Comparison of ENCODE assay signal across 11 cellular contexts in genomic region chr6:10418862-10419748, GRCh38. TPM values are rescaled to one million over a fixed set of nuclear protein-coding genes. Genes with fewer than 3 reads are reported as not detected.
DNase-seq lines count a peak whose midpoint lies in the region; FAIRE-seq and TF ChIP-seq lines count a peak whose summit lies in the region.
"Had no signal": no experiment of that assay in that cellular context is flagged by ENCODE, and none has a peak within 500 bp of the region (broad histone marks: within the 10 kb centered on the region; RNA-seq: fewer than 3 reads in every experiment).

No MANE protein-coding gene starts in this region.

- TF ChIP-seq CTCF in H9 (conservative IDR thresholded peaks at IDR 0.05), result no peak
- no peak for TF ChIP-seq CTCF in right atrium auricular region (IDR thresholded peaks at IDR 0.05)

- H3K9me3 ChIP-seq in BLaER1 (peaks cover 7% of the 10 kb centered on the region; the same call in 1 of the 2 replicates), H9 (ENCODE audit: control insufficient read depth, low read depth, low read length) (no peaks in the 10 kb centered on the region), right atrium auricular region (no peaks in the 10 kb centered on the region)

- no peak overlapping the region for H2BK120ac ChIP-seq in H9 (ENCODE audit: low read depth, low read length, poor library complexity, severe bottlenecking)

- H3K9me3 Mint-ChIP-seq in H9, result peaks cover 8 to 9% of the 10 kb centered on the region in 2 experiments

- no peak overlapping the region for H2AFZ ChIP-seq in H9 (ENCODE audit: low read length)

- H4K91ac ChIP-seq in H9 (ENCODE audit: insufficient read length, low read depth, low read length), result no peak overlapping the region

- H3K9ac ChIP-seq in BLaER1 (no peak overlapping the region), H9 (ENCODE audit: extremely low read depth, insufficient read length, low read length) (no peak overlapping the region)

- H3K4me1 ChIP-seq in BLaER1 (peaks cover 32% of the 10 kb centered on the region), H9 (ENCODE audit: insufficient read depth, low read length) (peaks cover 3% of the 10 kb centered on the region; the same call in 1 of the 2 replicates), right atrium auricular region (peaks cover 0 to 24% of the 10 kb centered on the region in 2 donors)

- H2BK12ac ChIP-seq in H9 (ENCODE audit: insufficient read length, low read depth, low read length), result no peak overlapping the region

- no peak overlapping the region for H3K23ac ChIP-seq in H9 (ENCODE audit: insufficient read length, low read depth, low read length)

- H3K79me1 ChIP-seq in H9 (ENCODE audit: insufficient read depth, low read depth, low read length, poor library complexity, severe bottlenecking), result no peaks in the 10 kb centered on the region

- H2AK5ac ChIP-seq in H9 (ENCODE audit: insufficient read length, low read length), result no peak overlapping the region

- no peak overlapping the region for H2BK20ac ChIP-seq in H9 (ENCODE audit: low read depth, low read length, poor library complexity, severe bottlenecking)

- peaks cover 8% of the 10 kb centered on the region for H3K23me2 ChIP-seq in H9 (ENCODE audit: insufficient read length, low read depth, low read length, poor library complexity, severe bottlenecking)

- no peak overlapping the region for H3K14ac ChIP-seq in H9 (ENCODE audit: insufficient read depth, low read length)

- H3T11ph ChIP-seq in H9 (ENCODE audit: low read length), result no peak overlapping the region

- H4K5ac ChIP-seq in H9 (ENCODE audit: insufficient read length, low read depth, low read length), result no peak overlapping the region

- H3K4me2 ChIP-seq in BLaER1, result peak overlapping the region; percentile 47
- H3K4me2 ChIP-seq in H9 (ENCODE audit: insufficient read depth, insufficient read length, low read length), result peak overlapping the region; percentile 17

- no peaks in the 10 kb centered on the region for H3K79me2 ChIP-seq in H9 (ENCODE audit: insufficient read depth, low read length)

- H2BK15ac ChIP-seq in H9 (ENCODE audit: low read depth, low read length), result no peak overlapping the region

- H2BK5ac ChIP-seq in H9 (ENCODE audit: insufficient read length, low read length), result no peak overlapping the region

- H3K4me3 ChIP-seq in BLaER1 (peak overlapping the region; percentile 43), right atrium auricular region (no peak overlapping the region)

- H3K36me3 ChIP-seq in BLaER1 (no peaks in the 10 kb centered on the region), right atrium auricular region (no peaks in the 10 kb centered on the region)

- no peak overlapping the region for H3K4ac ChIP-seq in H9 (ENCODE audit: low read depth, low read length)

- peaks cover 100% of the 10 kb centered on the region for H3K27me3 ChIP-seq in BLaER1
- H3K27me3 ChIP-seq in H9 (ENCODE audit: insufficient read depth, low read length), result peaks cover 91% of the 10 kb centered on the region
- peaks cover 54 to 74% of the 10 kb centered on the region in 2 donors for H3K27me3 ChIP-seq in right atrium auricular region

- H3K18ac ChIP-seq in H9 (ENCODE audit: insufficient read length, low read depth, low read length), result no peak overlapping the region

- H3K27ac ChIP-seq in BLaER1 (no peak overlapping the region), H9 (ENCODE audit: insufficient read length, low read depth, low read length) (no peak overlapping the region), right atrium auricular region (no peak overlapping the region)

- peaks cover 46 to 82% of the 10 kb centered on the region in 2 experiments for H3K4me1 Mint-ChIP-seq in H9

- no peak overlapping the region for H3K56ac ChIP-seq in H9 (ENCODE audit: insufficient read length, low read depth, low read length)

- no peaks in the 10 kb centered on the region; a peak in 1 of 7 replicates for H3K36me3 Mint-ChIP-seq in H9 (ENCODE audit: insufficient read depth in 1 of 3, low read depth in 3 of 3)

- no peak overlapping the region for H4K8ac ChIP-seq in H9 (replicated peaks; ENCODE audit: insufficient read length, low read depth, low read length)

- peaks cover 100% of the 10 kb centered on the region for H3K27me3 Mint-ChIP-seq in H9 (ENCODE audit: low read depth)

- DNase-seq in H9 (peak; percentile 93), SW480 (ENCODE audit: low spot score) (peak; percentile 62), islet precursor cell (peak; percentile 96), HTR-8/SVneo (ENCODE audit: insufficient read length, low spot score) (no peak), foreskin melanocyte (no peak), inferior parietal cortex (ENCODE audit: extremely low spot score) (no peak), right atrium auricular region (ENCODE audit: low spot score) (no peak)
- DNase-seq: activated T-cell treated with anti-CD3 and anti-CD28 coated beads for 4 hours; NK-92 treated with Interleukin-12 subunit alpha and Interleukin-12 subunit beta, amount 100 ng/mL, for 24 hours had no signal

- H3K4me3 Mint-ChIP-seq in H9, result peak overlapping the region; percentile 49 to 72

- FAIRE-seq in HTR-8/SVneo (lab: Jason Lieb, UNC), result no peak

- H3K27ac Mint-ChIP-seq in H9, result no peak overlapping the region

- no CpG with 5 or more reads among the region's 56 CpGs for WGBS in H9 (ENCODE audit: extremely low coverage, insufficient read length, low lambda C conversion rate)

- H4K20me1 ChIP-seq in BLaER1 (peaks cover 95% of the 10 kb centered on the region), H9 (ENCODE audit: control insufficient read depth, insufficient read depth, insufficient read length) (no peaks in the 10 kb centered on the region)

RNA-seq across cellular contexts. Expression of gene TFAP2A, which starts 4.2 kb away (rescaled TPM):
- total RNA-seq in H9 (2021) (1.6 and 2.6 TPM in 2 replicates), right atrium auricular region (under 1 TPM in 1 of 2 donors, not detected in 1; 0.12 TPM)
- total RNA-seq: fibroblast of lung had no signal

Comparison
In these comparisons a context has a peak if more than half of its experiments do, and no peak if none do; other contexts are left out.
1. DNase-seq: peak in H9 (single experiment), SW480 (single experiment) and islet precursor cell (single experiment); none in HTR-8/SVneo (single experiment), foreskin melanocyte (single experiment), inferior parietal cortex (single experiment) and right atrium auricular region (single experiment).